8 cellular contexts compared by ENCODE assay signal in genomic region chr2:64212801-64213321, GRCh38.
DNase-seq lines count a peak whose midpoint lies in the region; ATAC-seq and TF ChIP-seq lines count a peak whose summit lies in the region.

No MANE protein-coding gene starts in this region.

- no peaks in the 10 kb centered on the region for H3K4me1 Mint-ChIP-seq in endothelial cell (ENCODE audit: unreplicated experiment)

- DNase-seq in activated T-helper 9 cell treated with anti-CD3 and anti-CD28 coated beads, Interleukin-2, amount 50 U/mL, for 16 hours (ENCODE audit: low read depth): peak; percentile 21
- no peak for DNase-seq in omental fat pad (ENCODE audit: low spot score)
- no peak for DNase-seq in endothelial cell (ENCODE audit: low spot score)
- DNase-seq in GDM1 (lab: John Stamatoyannopoulos, UW): no peak
- no peak for DNase-seq in COR-L47 (lab: John Stamatoyannopoulos, UW)
- no peak for DNase-seq in NCI-H2227 treated with DMSO at 0.1 percent for 48 hours (lab: John Stamatoyannopoulos, UW)

- TF ChIP-seq CTCF in omental fat pad (IDR thresholded peaks at IDR 0.05) (no peak), endothelial cell (IDR thresholded peaks at IDR 0.05; ENCODE audit: unreplicated experiment) (no peak)

- no peaks in the 10 kb centered on the region for H3K27me3 Mint-ChIP-seq in endothelial cell (ENCODE audit: unreplicated experiment)

- H3K4me3 Mint-ChIP-seq in endothelial cell (ENCODE audit: unreplicated experiment): no peak overlapping the region

- no peak overlapping the region for H3K27ac Mint-ChIP-seq in endothelial cell (ENCODE audit: unreplicated experiment)

- no peaks in the 10 kb centered on the region for H3K36me3 Mint-ChIP-seq in endothelial cell (ENCODE audit: low read depth, unreplicated experiment)

- peak; percentile 40 for ATAC-seq in GM19035 (IDR thresholded peaks at IDR 0.05; ENCODE audit: unreplicated experiment)
- peak; percentile 29 for ATAC-seq in HG03558 (IDR thresholded peaks at IDR 0.05; ENCODE audit: extremely low read depth, unreplicated experiment)
- peak; percentile 57 for ATAC-seq in omental fat pad (ENCODE audit: low FRiP score)

- no peaks in the 10 kb centered on the region for H3K9me3 Mint-ChIP-seq in endothelial cell (ENCODE audit: unreplicated experiment)
